In the genomic region with DNA sequence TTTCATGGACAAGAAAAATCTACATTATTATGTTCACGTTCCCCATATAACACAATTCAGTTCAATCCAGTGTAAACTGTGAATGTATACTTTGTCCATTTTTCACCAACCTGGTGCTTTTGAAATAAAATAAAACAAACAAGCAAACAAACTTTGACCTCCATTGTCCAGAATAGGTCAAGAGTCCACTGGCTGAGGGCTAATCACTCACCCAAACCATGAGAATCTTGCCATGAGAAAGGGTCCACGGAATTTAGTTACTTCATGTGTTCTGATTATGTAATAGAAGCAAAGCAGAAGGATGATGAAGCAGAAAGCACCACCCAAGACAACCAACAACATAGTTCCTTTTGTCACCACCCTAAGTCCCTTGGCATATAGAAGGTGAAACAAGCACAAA, we compare ENCODE assay signal across 17 cellular contexts. TPM values are rescaled to one million over a fixed set of nuclear protein-coding genes. Genes with fewer than 3 reads are reported as not detected.
A peak's percentile ranks its signal among the peaks of the same experiment; 100 is the strongest.
DNase-seq lines count a peak whose midpoint lies in the region; TF ChIP-seq lines count a peak whose summit lies in the region.
"Had no signal": no experiment of that assay in that cellular context is flagged by ENCODE, and none has a peak within 500 bp of the region (broad histone marks: within the 10 kb centered on the region; RNA-seq: fewer than 3 reads in every experiment).

No MANE protein-coding gene starts in this region.

- peaks cover 0 to 69% (median 24%) of the 10 kb centered on the region in 6 donors for H3K4me1 ChIP-seq in spleen

- no peaks in the 10 kb centered on the region for H3K27me3 Mint-ChIP-seq in activated T-cell treated with anti-CD3 and anti-CD28 coated beads, Interleukin-2, amount 50 U/mL, for 24 hours
- no peaks in the 10 kb centered on the region for H3K27me3 Mint-ChIP-seq in dendritic cell treated with granulocyte-macrophage colony-stimulating factor and Interleukin-4, amounts not matched to agents 40 ng/mL and 50 ng/mL, for 4 days
- H3K27me3 Mint-ChIP-seq: CD4-positive, alpha-beta T cell had no signal

- peak overlapping the region in 5 of 8 donors; percentile 19 to 81 (median 63) for H3K27ac ChIP-seq in spleen

- H3K9me3 Mint-ChIP-seq in activated T-cell treated with anti-CD3 and anti-CD28 coated beads, Interleukin-2, amount 50 U/mL, for 24 hours: no peaks in the 10 kb centered on the region
- H3K9me3 Mint-ChIP-seq in dendritic cell treated with granulocyte-macrophage colony-stimulating factor and Interleukin-4, amounts not matched to agents 40 ng/mL and 50 ng/mL, for 4 days: no peaks in the 10 kb centered on the region
- H3K9me3 Mint-ChIP-seq: CD4-positive, alpha-beta T cell; GM23338 had no signal

- H3K27me3 ChIP-seq in spleen (replicated peaks in 1 of 7): no peaks in the 10 kb centered on the region

- TF ChIP-seq POLR2A in spleen (IDR thresholded peaks at IDR 0.05): no peak

- peaks cover 84% of the 10 kb centered on the region for H3K36me3 Mint-ChIP-seq in activated T-cell treated with anti-CD3 and anti-CD28 coated beads, Interleukin-2, amount 50 U/mL, for 24 hours (ENCODE audit: low read depth)
- peaks cover 55% of the 10 kb centered on the region for H3K36me3 Mint-ChIP-seq in dendritic cell treated with granulocyte-macrophage colony-stimulating factor and Interleukin-4, amounts not matched to agents 40 ng/mL and 50 ng/mL, for 4 days (ENCODE audit: low read depth)

- intact Hi-C loops in dendritic cell treated with granulocyte-macrophage colony-stimulating factor and Interleukin-4, amounts not matched to agents 40 ng/mL and 50 ng/mL, for 4 days (cut with micrococcal nuclease): loop anchor here (5.0 kb wide), 1 partner anchor 42 kb away; no protein-coding TSS in a partner anchor
- intact Hi-C loops in spleen (cut with DNase I; ENCODE audit: low total_unique reads): no loop called here

- no peaks in the 10 kb centered on the region for H3K9me3 ChIP-seq in spleen

- peak overlapping the region; percentile 14 for H3K27ac Mint-ChIP-seq in activated T-cell treated with anti-CD3 and anti-CD28 coated beads, Interleukin-2, amount 50 U/mL, for 24 hours
- H3K27ac Mint-ChIP-seq in dendritic cell treated with granulocyte-macrophage colony-stimulating factor and Interleukin-4, amounts not matched to agents 40 ng/mL and 50 ng/mL, for 4 days: peak overlapping the region; percentile 33
- H3K27ac Mint-ChIP-seq: CD4-positive, alpha-beta T cell; GM23338 had no signal

- peaks cover 51% of the 10 kb centered on the region for H3K4me1 Mint-ChIP-seq in activated T-cell treated with anti-CD3 and anti-CD28 coated beads, Interleukin-2, amount 50 U/mL, for 24 hours (ENCODE audit: low read depth)
- peaks cover 66% of the 10 kb centered on the region for H3K4me1 Mint-ChIP-seq in dendritic cell treated with granulocyte-macrophage colony-stimulating factor and Interleukin-4, amounts not matched to agents 40 ng/mL and 50 ng/mL, for 4 days (ENCODE audit: low read depth)
- H3K4me1 Mint-ChIP-seq: GM23338 had no signal

- H3K4me3 Mint-ChIP-seq in activated T-cell treated with anti-CD3 and anti-CD28 coated beads, Interleukin-2, amount 50 U/mL, for 24 hours: no peak overlapping the region
- no peak overlapping the region for H3K4me3 Mint-ChIP-seq in dendritic cell treated with granulocyte-macrophage colony-stimulating factor and Interleukin-4, amounts not matched to agents 40 ng/mL and 50 ng/mL, for 4 days
- H3K4me3 Mint-ChIP-seq: CD4-positive, alpha-beta T cell; GM23338 had no signal

- H3K36me3 ChIP-seq in spleen: peaks cover 4 to 48% (median 21%) of the 10 kb centered on the region in 6 donors

- DNase-seq in activated T-cell treated with anti-CD3 and anti-CD28 coated beads, Interleukin-2, amount 50 U/mL, for 24 hours: no peak
- no peak for DNase-seq in activated T-cell treated with anti-CD3 and anti-CD28 coated beads, Interleukin-2, amount 50 U/mL, for 48 hours
- peak; percentile 15 for DNase-seq in HuH-7 (ENCODE audit: low spot score)
- no peak for DNase-seq in spleen
- no peak for DNase-seq in effector CD4-positive, alpha-beta T cell
- no peak for DNase-seq in NCI-H345 treated with DMSO at 0.1 percent for 48 hours (lab: John Stamatoyannopoulos, UW; ENCODE audit: unreplicated experiment)
- DNase-seq in iPS-NIHi11 (ENCODE audit: low spot score): no peak
- DNase-seq: CD4-positive, alpha-beta T cell; DND-41; GDM1; NCI-H1092 treated with DMSO at 0.1 percent for 48 hours; NCI-H1694; NCI-H774; RPMI8226 had no signal

- H3K4me3 ChIP-seq in spleen: no peak overlapping the region
- H3K4me3 ChIP-seq: GM23338, K562 had no signal

- no peak for TF ChIP-seq CTCF in spleen (IDR thresholded peaks at IDR 0.05 in 8 of 11, conservative IDR thresholded peaks at IDR 0.05 in 3 of 11)

- WGBS in spleen, 5 donors: 62 to 83% (median 74%) methylated on average over 2 of the region's 2 CpGs

RNA-seq across cellular contexts. Expression of a gene that starts 28.7 kb away (rescaled TPM):
- 100 to 1,000 TPM in 3 of 7 donors, 10 to 100 TPM in 4; 72.5 to 123 (median 93.0) TPM for total RNA-seq in spleen
- 10 to 100 TPM; 35.4 to 46.5 (median 35.8) TPM for polyA plus RNA-seq in spleen

RNA-seq across cellular contexts. Expression of a gene that starts 46.5 kb away (rescaled TPM):
- 10 to 100 TPM; 51.1 to 71.3 (median 60.7) TPM for total RNA-seq in spleen
- polyA plus RNA-seq in spleen: 100 to 1,000 TPM in 1 of 3 donors, 10 to 100 TPM in 2; 66.3 to 108 (median 89.3) TPM

RNA-seq across cellular contexts. Expression of a gene that starts 46.7 kb away (rescaled TPM):
- 10 to 100 TPM in 3 of 7 donors, 1 to 10 TPM in 4; 8.7 to 12.8 (median 9.9) TPM for total RNA-seq in spleen
- polyA plus RNA-seq in spleen: 10 to 100 TPM; 13.7 to 26.2 (median 25.1) TPM
